1 cellular context compared by ENCODE assay signal in the genomic region with DNA sequence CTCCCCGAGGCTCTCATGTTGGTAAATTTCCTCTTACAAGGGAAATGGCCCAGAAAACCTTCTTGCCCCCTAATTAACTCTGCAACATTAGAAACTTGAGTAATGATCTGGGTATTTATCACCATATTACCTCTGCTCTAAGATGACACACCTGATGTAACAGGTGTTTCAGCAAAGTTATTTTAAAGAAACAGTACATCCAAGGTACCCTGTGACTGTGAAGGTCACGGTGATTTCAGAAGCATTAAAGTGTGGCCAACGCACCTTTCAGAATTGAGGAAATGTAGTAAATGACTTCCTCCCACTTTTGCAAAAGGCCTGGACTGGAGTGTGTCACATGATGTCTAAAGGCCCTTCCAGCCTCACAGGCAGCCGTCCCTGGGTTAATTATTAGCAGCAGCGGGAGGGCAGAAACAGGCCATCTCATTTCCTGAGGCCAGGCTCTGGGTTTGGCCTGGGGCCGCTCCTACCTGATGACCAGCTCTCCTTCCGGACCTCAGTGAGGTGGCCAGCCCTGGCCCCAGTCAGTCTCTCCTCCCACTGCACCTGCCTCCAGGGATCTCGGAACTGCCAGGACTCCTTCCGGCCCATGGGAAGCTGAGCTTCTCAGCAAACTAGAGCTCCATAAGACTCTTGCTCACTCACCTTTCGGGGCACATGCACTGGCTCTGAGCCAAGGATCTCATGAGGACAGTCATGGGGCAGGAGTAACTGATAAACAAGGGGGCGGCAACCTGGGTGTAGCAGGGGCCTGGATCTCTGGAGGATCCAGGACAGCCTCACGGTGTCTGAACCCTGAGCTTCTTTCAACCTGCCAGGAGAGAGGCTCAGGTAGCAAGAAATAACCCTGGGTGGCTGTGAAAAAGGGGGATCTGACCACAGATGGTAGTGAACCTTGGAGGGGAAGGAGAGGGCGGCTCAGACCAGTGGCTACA.
A peak's percentile ranks its signal among the peaks of the same experiment; 100 is the strongest.
TF ChIP-seq lines count a peak whose summit lies in the region.

No MANE protein-coding gene starts in this region.

TF ChIP-seq in HepG2, 621 proteins besides CTCF, POLR2A, EP300 and RAD21 (continued from another document and continues in another):
- peak; percentile 85; the same call in 1 of the 2 replicates for TF ChIP-seq SMAD1 (CRISPR knock-in tag; IDR thresholded peaks at IDR 0.05; ENCODE audit: borderline replicate concordance, low read depth)
- peak; percentile 79 for TF ChIP-seq ZNF572 (CRISPR knock-in tag; IDR thresholded peaks at IDR 0.05)
- TF ChIP-seq MIXL1 (CRISPR knock-in tag; IDR thresholded peaks at IDR 0.05) = no peak
- TF ChIP-seq ZNF644 (CRISPR knock-in tag; IDR thresholded peaks at IDR 0.05; ENCODE audit: low read depth) = no peak
- peak; percentile 31; the same call in 1 of the 2 replicates for TF ChIP-seq BHLHE40 (IDR thresholded peaks at IDR 0.05; ENCODE audit: low read length)
- no peak for TF ChIP-seq KDM4B (CRISPR knock-in tag; IDR thresholded peaks at IDR 0.05)
- TF ChIP-seq RARA (CRISPR knock-in tag; IDR thresholded peaks at IDR 0.05) = peak; percentile 80
- TF ChIP-seq HNRNPK (IDR thresholded peaks at IDR 0.05; ENCODE audit: low read depth, low read length, poor library complexity, severe bottlenecking) = no peak
- 0 out of 2 replicates have a peak, but pooled peaks have one; percentile 45 for TF ChIP-seq ZNF607 (CRISPR knock-in tag; IDR thresholded peaks at IDR 0.05; ENCODE audit: borderline replicate concordance)
- no peak for TF ChIP-seq ZNF569 (CRISPR knock-in tag; IDR thresholded peaks at IDR 0.05; ENCODE audit: borderline replicate concordance)
- TF ChIP-seq, protein P1, sequence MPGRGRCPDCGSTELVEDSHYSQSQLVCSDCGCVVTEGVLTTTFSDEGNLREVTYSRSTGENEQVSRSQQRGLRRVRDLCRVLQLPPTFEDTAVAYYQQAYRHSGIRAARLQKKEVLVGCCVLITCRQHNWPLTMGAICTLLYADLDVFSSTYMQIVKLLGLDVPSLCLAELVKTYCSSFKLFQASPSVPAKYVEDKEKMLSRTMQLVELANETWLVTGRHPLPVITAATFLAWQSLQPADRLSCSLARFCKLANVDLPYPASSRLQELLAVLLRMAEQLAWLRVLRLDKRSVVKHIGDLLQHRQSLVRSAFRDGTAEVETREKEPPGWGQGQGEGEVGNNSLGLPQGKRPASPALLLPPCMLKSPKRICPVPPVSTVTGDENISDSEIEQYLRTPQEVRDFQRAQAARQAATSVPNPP (CRISPR knock-in tag; IDR thresholded peaks at IDR 0.05) = no peak
- TF ChIP-seq, protein P2, sequence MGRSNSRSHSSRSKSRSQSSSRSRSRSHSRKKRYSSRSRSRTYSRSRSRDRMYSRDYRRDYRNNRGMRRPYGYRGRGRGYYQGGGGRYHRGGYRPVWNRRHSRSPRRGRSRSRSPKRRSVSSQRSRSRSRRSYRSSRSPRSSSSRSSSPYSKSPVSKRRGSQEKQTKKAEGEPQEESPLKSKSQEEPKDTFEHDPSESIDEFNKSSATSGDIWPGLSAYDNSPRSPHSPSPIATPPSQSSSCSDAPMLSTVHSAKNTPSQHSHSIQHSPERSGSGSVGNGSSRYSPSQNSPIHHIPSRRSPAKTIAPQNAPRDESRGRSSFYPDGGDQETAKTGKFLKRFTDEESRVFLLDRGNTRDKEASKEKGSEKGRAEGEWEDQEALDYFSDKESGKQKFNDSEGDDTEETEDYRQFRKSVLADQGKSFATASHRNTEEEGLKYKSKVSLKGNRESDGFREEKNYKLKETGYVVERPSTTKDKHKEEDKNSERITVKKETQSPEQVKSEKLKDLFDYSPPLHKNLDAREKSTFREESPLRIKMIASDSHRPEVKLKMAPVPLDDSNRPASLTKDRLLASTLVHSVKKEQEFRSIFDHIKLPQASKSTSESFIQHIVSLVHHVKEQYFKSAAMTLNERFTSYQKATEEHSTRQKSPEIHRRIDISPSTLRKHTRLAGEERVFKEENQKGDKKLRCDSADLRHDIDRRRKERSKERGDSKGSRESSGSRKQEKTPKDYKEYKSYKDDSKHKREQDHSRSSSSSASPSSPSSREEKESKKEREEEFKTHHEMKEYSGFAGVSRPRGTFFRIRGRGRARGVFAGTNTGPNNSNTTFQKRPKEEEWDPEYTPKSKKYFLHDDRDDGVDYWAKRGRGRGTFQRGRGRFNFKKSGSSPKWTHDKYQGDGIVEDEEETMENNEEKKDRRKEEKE (IDR thresholded peaks at IDR 0.05) = no peak
- TF ChIP-seq, protein P3, sequence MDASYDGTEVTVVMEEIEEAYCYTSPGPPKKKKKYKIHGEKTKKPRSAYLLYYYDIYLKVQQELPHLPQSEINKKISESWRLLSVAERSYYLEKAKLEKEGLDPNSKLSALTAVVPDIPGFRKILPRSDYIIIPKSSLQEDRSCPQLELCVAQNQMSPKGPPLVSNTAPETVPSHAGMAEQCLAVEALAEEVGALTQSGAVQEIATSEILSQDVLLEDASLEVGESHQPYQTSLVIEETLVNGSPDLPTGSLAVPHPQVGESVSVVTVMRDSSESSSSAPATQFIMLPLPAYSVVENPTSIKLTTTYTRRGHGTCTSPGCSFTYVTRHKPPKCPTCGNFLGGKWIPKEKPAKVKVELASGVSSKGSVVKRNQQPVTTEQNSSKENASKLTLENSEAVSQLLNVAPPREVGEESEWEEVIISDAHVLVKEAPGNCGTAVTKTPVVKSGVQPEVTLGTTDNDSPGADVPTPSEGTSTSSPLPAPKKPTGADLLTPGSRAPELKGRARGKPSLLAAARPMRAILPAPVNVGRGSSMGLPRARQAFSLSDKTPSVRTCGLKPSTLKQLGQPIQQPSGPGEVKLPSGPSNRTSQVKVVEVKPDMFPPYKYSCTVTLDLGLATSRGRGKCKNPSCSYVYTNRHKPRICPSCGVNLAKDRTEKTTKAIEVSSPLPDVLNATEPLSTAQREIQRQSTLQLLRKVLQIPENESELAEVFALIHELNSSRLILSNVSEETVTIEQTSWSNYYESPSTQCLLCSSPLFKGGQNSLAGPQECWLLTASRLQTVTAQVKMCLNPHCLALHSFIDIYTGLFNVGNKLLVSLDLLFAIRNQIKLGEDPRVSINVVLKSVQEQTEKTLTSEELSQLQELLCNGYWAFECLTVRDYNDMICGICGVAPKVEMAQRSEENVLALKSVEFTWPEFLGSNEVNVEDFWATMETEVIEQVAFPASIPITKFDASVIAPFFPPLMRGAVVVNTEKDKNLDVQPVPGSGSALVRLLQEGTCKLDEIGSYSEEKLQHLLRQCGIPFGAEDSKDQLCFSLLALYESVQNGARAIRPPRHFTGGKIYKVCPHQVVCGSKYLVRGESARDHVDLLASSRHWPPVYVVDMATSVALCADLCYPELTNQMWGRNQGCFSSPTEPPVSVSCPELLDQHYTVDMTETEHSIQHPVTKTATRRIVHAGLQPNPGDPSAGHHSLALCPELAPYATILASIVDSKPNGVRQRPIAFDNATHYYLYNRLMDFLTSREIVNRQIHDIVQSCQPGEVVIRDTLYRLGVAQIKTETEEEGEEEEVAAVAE (CRISPR knock-in tag; IDR thresholded peaks at IDR 0.05; ENCODE audit: borderline replicate concordance) = peak; percentile 73; the same call in 1 of the 2 replicates
- TF ChIP-seq ZNF713 (CRISPR knock-in tag; IDR thresholded peaks at IDR 0.05) = no peak; the same call in 1 of the 2 replicates
- no peak for TF ChIP-seq ZNF749 (CRISPR knock-in tag; IDR thresholded peaks at IDR 0.05; ENCODE audit: borderline replicate concordance)
- TF ChIP-seq ZSCAN21 (CRISPR knock-in tag; IDR thresholded peaks at IDR 0.05; ENCODE audit: borderline replicate concordance) = 0 out of 2 replicates have a peak, but pooled peaks have one; percentile 52
- peak; percentile 64 for TF ChIP-seq HOXA3 (CRISPR knock-in tag; IDR thresholded peaks at IDR 0.05)
- TF ChIP-seq, protein P4, sequence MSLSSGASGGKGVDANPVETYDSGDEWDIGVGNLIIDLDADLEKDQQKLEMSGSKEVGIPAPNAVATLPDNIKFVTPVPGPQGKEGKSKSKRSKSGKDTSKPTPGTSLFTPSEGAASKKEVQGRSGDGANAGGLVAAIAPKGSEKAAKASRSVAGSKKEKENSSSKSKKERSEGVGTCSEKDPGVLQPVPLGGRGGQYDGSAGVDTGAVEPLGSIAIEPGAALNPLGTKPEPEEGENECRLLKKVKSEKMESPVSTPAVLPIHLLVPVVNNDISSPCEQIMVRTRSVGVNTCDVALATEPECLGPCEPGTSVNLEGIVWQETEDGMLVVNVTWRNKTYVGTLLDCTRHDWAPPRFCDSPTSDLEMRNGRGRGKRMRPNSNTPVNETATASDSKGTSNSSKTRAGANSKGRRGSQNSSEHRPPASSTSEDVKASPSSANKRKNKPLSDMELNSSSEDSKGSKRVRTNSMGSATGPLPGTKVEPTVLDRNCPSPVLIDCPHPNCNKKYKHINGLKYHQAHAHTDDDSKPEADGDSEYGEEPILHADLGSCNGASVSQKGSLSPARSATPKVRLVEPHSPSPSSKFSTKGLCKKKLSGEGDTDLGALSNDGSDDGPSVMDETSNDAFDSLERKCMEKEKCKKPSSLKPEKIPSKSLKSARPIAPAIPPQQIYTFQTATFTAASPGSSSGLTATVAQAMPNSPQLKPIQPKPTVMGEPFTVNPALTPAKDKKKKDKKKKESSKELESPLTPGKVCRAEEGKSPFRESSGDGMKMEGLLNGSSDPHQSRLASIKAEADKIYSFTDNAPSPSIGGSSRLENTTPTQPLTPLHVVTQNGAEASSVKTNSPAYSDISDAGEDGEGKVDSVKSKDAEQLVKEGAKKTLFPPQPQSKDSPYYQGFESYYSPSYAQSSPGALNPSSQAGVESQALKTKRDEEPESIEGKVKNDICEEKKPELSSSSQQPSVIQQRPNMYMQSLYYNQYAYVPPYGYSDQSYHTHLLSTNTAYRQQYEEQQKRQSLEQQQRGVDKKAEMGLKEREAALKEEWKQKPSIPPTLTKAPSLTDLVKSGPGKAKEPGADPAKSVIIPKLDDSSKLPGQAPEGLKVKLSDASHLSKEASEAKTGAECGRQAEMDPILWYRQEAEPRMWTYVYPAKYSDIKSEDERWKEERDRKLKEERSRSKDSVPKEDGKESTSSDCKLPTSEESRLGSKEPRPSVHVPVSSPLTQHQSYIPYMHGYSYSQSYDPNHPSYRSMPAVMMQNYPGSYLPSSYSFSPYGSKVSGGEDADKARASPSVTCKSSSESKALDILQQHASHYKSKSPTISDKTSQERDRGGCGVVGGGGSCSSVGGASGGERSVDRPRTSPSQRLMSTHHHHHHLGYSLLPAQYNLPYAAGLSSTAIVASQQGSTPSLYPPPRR (CRISPR knock-in tag; IDR thresholded peaks at IDR 0.05; ENCODE audit: borderline replicate concordance) = peak; percentile 56
- peak; percentile 81 for TF ChIP-seq GABPB1 (CRISPR knock-in tag; IDR thresholded peaks at IDR 0.05)
- TF ChIP-seq ZNF781 (CRISPR knock-in tag; IDR thresholded peaks at IDR 0.05; ENCODE audit: borderline replicate concordance, not compliant biosample characterization) = no peak
- TF ChIP-seq ZNF260 (CRISPR knock-in tag; IDR thresholded peaks at IDR 0.05; ENCODE audit: borderline replicate concordance, low read depth) = no peak
- no peak for TF ChIP-seq MBNL3 (CRISPR knock-in tag; conservative IDR thresholded peaks at IDR 0.05)
- TF ChIP-seq, protein P5, sequence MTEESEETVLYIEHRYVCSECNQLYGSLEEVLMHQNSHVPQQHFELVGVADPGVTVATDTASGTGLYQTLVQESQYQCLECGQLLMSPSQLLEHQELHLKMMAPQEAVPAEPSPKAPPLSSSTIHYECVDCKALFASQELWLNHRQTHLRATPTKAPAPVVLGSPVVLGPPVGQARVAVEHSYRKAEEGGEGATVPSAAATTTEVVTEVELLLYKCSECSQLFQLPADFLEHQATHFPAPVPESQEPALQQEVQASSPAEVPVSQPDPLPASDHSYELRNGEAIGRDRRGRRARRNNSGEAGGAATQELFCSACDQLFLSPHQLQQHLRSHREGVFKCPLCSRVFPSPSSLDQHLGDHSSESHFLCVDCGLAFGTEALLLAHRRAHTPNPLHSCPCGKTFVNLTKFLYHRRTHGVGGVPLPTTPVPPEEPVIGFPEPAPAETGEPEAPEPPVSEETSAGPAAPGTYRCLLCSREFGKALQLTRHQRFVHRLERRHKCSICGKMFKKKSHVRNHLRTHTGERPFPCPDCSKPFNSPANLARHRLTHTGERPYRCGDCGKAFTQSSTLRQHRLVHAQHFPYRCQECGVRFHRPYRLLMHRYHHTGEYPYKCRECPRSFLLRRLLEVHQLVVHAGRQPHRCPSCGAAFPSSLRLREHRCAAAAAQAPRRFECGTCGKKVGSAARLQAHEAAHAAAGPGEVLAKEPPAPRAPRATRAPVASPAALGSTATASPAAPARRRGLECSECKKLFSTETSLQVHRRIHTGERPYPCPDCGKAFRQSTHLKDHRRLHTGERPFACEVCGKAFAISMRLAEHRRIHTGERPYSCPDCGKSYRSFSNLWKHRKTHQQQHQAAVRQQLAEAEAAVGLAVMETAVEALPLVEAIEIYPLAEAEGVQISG (CRISPR knock-in tag; IDR thresholded peaks at IDR 0.05) = peak; percentile 75
- no peak for TF ChIP-seq ZNF3 (CRISPR knock-in tag; IDR thresholded peaks at IDR 0.05)
- no peak for TF ChIP-seq ZNF160 (CRISPR knock-in tag; IDR thresholded peaks at IDR 0.05)
- TF ChIP-seq PCBP2 (optimal IDR thresholded peaks at IDR 0.05; ENCODE audit: low read depth, low read length, poor library complexity, severe bottlenecking) = no peak
- TF ChIP-seq RFXAP (CRISPR knock-in tag; IDR thresholded peaks at IDR 0.05; ENCODE audit: borderline replicate concordance) = no peak
- TF ChIP-seq, protein P6, sequence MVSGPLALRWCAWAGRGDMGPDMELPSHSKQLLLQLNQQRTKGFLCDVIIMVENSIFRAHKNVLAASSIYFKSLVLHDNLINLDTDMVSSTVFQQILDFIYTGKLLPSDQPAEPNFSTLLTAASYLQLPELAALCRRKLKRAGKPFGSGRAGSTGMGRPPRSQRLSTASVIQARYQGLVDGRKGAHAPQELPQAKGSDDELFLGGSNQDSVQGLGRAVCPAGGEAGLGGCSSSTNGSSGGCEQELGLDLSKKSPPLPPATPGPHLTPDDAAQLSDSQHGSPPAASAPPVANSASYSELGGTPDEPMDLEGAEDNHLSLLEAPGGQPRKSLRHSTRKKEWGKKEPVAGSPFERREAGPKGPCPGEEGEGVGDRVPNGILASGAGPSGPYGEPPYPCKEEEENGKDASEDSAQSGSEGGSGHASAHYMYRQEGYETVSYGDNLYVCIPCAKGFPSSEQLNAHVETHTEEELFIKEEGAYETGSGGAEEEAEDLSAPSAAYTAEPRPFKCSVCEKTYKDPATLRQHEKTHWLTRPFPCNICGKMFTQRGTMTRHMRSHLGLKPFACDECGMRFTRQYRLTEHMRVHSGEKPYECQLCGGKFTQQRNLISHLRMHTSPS (CRISPR knock-in tag; IDR thresholded peaks at IDR 0.05; ENCODE audit: low read depth) = 0 out of 2 replicates have a peak, but pooled peaks have one; percentile 19
- TF ChIP-seq KLF11 (CRISPR knock-in tag; IDR thresholded peaks at IDR 0.05) = no peak
- TF ChIP-seq, protein P7, sequence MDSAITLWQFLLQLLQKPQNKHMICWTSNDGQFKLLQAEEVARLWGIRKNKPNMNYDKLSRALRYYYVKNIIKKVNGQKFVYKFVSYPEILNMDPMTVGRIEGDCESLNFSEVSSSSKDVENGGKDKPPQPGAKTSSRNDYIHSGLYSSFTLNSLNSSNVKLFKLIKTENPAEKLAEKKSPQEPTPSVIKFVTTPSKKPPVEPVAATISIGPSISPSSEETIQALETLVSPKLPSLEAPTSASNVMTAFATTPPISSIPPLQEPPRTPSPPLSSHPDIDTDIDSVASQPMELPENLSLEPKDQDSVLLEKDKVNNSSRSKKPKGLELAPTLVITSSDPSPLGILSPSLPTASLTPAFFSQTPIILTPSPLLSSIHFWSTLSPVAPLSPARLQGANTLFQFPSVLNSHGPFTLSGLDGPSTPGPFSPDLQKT (CRISPR knock-in tag; IDR thresholded peaks at IDR 0.05; ENCODE audit: borderline replicate concordance) = no peak
- TF ChIP-seq ZSCAN22 (CRISPR knock-in tag; IDR thresholded peaks at IDR 0.05) = no peak
